In genomic region chr19:57305056-57305455, GRCh38 we compare ENCODE assay signal across 23 cellular contexts. TPM values are rescaled to one million over a fixed set of nuclear protein-coding genes. Genes with fewer than 3 reads are reported as not detected.
DNase-seq lines count a peak whose midpoint lies in the region; ATAC-seq and TF ChIP-seq lines count a peak whose summit lies in the region.
"Had no signal": no experiment of that assay in that cellular context is flagged by ENCODE, and none has a peak within 500 bp of the region (broad histone marks: within the 10 kb centered on the region; RNA-seq: fewer than 3 reads in every experiment).

No MANE protein-coding gene starts in this region.

- 0 to 86% methylated on average over 1 of the region's 1 CpG for WGBS in thyroid gland, 2 donors

- peaks cover 11% of the 10 kb centered on the region for H3K9me3 Mint-ChIP-seq in mesothelial cell of epicardium

- H3K27me3 ChIP-seq in colonic mucosa (no peaks in the 10 kb centered on the region), thyroid gland (no peaks in the 10 kb centered on the region)

- peak; percentile 26 for DNase-seq in HPDE6-E6E7 (ENCODE audit: extremely low spot score)
- peak; percentile 20 for DNase-seq in amniotic epithelial cell (ENCODE audit: low read depth)
- DNase-seq in choroid plexus epithelial cell (ENCODE audit: low read depth): peak; percentile 31
- DNase-seq in mesothelial cell of epicardium (ENCODE audit: low spot score in 2 of 2, unreplicated experiment in 2 of 2): no peak
- DNase-seq in colonic mucosa: no peak
- DNase-seq in thyroid gland: no peak
- DNase-seq: DMS53, GDM1, GOT3, HCEC 1CT, IMR-90, NCI-H1105, NCI-H146, NCI-H2029, NCI-H2171 treated with DMSO at 0.1 percent for 48 hours, NCI-H526, OCI-M1, Right ventricle myocardium superior had no signal

- no peak for ATAC-seq in HG03095 (IDR thresholded peaks at IDR 0.05; ENCODE audit: unreplicated experiment)
- ATAC-seq: A549 had no signal

- intact Hi-C loops in colonic mucosa (cut with DNase I): no loop called here
- intact Hi-C loops in thyroid gland (cut with DNase I): no loop called here

- TF ChIP-seq POLR2A in thyroid gland (IDR thresholded peaks at IDR 0.05): no peak

- no peak for TF ChIP-seq CTCF in choroid plexus epithelial cell (conservative IDR thresholded peaks at IDR 0.05; ENCODE audit: low read depth, low read length)
- no peak for TF ChIP-seq CTCF in mesothelial cell of epicardium (IDR thresholded peaks at IDR 0.05; ENCODE audit: unreplicated experiment)
- TF ChIP-seq CTCF in colonic mucosa (IDR thresholded peaks at IDR 0.05): no peak
- no peak for TF ChIP-seq CTCF in thyroid gland (IDR thresholded peaks at IDR 0.05)

- no peak overlapping the region for H3K4me3 Mint-ChIP-seq in mesothelial cell of epicardium
- H3K4me3 Mint-ChIP-seq: B cell, CD14-positive monocyte had no signal

- H3K36me3 ChIP-seq in colonic mucosa: no peaks in the 10 kb centered on the region
- peaks cover 0 to 7% of the 10 kb centered on the region in 2 donors for H3K36me3 ChIP-seq in thyroid gland

- H3K27ac Mint-ChIP-seq in mesothelial cell of epicardium: peak overlapping the region; percentile 90
- H3K27ac Mint-ChIP-seq: B cell had no signal

- H3K9ac ChIP-seq in colonic mucosa (ENCODE audit: low read depth in 2 of 2, low read length in 2 of 2): no peak overlapping the region
- H3K9ac ChIP-seq: KMS-11 had no signal

- H3K9me3 ChIP-seq in colonic mucosa (no peaks in the 10 kb centered on the region), thyroid gland (no peaks in the 10 kb centered on the region)

- H3K4me1 Mint-ChIP-seq in mesothelial cell of epicardium: peaks cover 2% of the 10 kb centered on the region
- H3K4me1 Mint-ChIP-seq: CD14-positive monocyte had no signal

- H3K27me3 Mint-ChIP-seq in mesothelial cell of epicardium (ENCODE audit: low read depth): no peaks in the 10 kb centered on the region
- H3K27me3 Mint-ChIP-seq: B cell had no signal

- H3K36me3 Mint-ChIP-seq in mesothelial cell of epicardium: peaks cover 14% of the 10 kb centered on the region

- H3K4me3 ChIP-seq in choroid plexus epithelial cell (ENCODE audit: low read depth, low read length) (no peak overlapping the region), colonic mucosa (no peak overlapping the region), thyroid gland (replicated peaks in 1 of 3) (no peak overlapping the region)
- H3K4me3 ChIP-seq: A549 had no signal

- H3K27ac ChIP-seq in colonic mucosa (no peak overlapping the region), thyroid gland (no peak overlapping the region)
- H3K27ac ChIP-seq: A549, KMS-11 had no signal

- H3K4me1 ChIP-seq in colonic mucosa: no peaks in the 10 kb centered on the region
- H3K4me1 ChIP-seq in thyroid gland: peaks cover 0 to 8% of the 10 kb centered on the region in 2 donors
- H3K4me1 ChIP-seq: A549 had no signal

RNA-seq across cellular contexts. Expression of gene ZNF543, which starts 15.2 kb away (rescaled TPM):
- total RNA-seq in mesothelial cell of epicardium (11.7 to 12.1 TPM (median 12.0 TPM) in 3 replicates), colonic mucosa (1 to 10 TPM; 3.2 to 3.7 TPM), thyroid gland (10 to 100 TPM; 10.6 to 17.2 (median 14.7) TPM)

RNA-seq across cellular contexts. Expression of gene ZNF460, which starts 24.8 kb away (rescaled TPM):
- total RNA-seq in mesothelial cell of epicardium (72.7 to 80.0 TPM (median 76.2 TPM) in 3 replicates), colonic mucosa (10 to 100 TPM; 28.5 to 35.1 TPM), thyroid gland (100 to 1,000 TPM in 1 of 4 donors, 10 to 100 TPM in 3; 88.0 to 139 (median 92.3) TPM)

RNA-seq across cellular contexts. Expression of gene ZNF304, which starts 46.0 kb away (rescaled TPM):
- 12.2 to 13.6 TPM (median 13.2 TPM) in 3 replicates for total RNA-seq in mesothelial cell of epicardium
- total RNA-seq in colonic mucosa: 1 to 10 TPM; 3.6 TPM
- total RNA-seq in thyroid gland: 10 to 100 TPM; 10.7 to 14.1 (median 13.9) TPM

RNA-seq across cellular contexts. Expression of gene TRAPPC2B, which starts 58.3 kb away (rescaled TPM):
- total RNA-seq in mesothelial cell of epicardium (10.3 to 12.4 TPM (median 12.2 TPM) in 3 replicates), colonic mucosa (1 to 10 TPM; 3.8 to 4.6 TPM), thyroid gland (10 to 100 TPM in 3 of 4 donors, 1 to 10 TPM in 1; 8.7 to 38.3 (median 23.0) TPM)

RNA-seq across cellular contexts. Expression of gene ZNF547, which starts 58.3 kb away (rescaled TPM):
- total RNA-seq in mesothelial cell of epicardium (3.9 to 6.8 TPM (median 4.7 TPM) in 3 replicates), colonic mucosa (1 to 10 TPM; 1.2 to 2.3 TPM), thyroid gland (1 to 10 TPM; 2.5 to 7.0 (median 4.6) TPM)

Comparison
In these comparisons a context has a peak if more than half of its experiments do, and no peak if none do; other contexts are left out.
1. DNase-seq: peak in HPDE6-E6E7 (single experiment), amniotic epithelial cell (single experiment) and choroid plexus epithelial cell (single experiment); none in mesothelial cell of epicardium (0 of 2), colonic mucosa (single experiment) and thyroid gland (0 of 2).